ENCODE assay signal across 40 cellular contexts in the genomic region with DNA sequence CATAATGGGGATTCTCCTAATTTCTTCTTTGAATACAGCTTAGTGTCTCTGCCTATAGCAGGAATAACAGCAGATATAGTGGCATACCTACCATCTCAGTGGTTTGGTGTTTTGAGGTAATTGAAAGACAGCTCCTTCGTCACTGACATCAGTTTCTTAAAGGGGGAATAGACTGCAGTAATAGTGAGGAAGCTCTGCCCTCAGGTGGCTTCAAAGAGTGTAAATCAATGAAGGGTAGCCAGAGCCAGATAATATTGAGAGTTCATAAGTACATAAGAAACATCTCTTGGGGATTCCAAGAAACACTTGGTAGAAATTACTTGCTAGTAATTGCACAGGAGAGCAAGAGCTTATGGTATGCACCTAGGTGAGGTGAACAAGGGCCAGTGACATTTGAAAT. TPM values are rescaled to one million over a fixed set of nuclear protein-coding genes. Genes with fewer than 3 reads are reported as not detected.
"Had no signal": no experiment of that assay in that cellular context is flagged by ENCODE, and none has a peak within 500 bp of the region (broad histone marks: within the 10 kb centered on the region; RNA-seq: fewer than 3 reads in every experiment).

No MANE protein-coding gene starts in this region.

- H3K9me3 ChIP-seq: adrenal gland, ascending aorta had no signal

- H3K4me3 ChIP-seq: adrenal gland, ascending aorta, cardiac muscle cell had no signal

- DNase-seq: activated B cell treated with CpG ODN at 0.5 μM for 24 hours; activated CD4-positive, alpha-beta memory T cell treated with anti-CD3 and anti-CD28 coated beads, Interleukin-2, amount 10 ng/mL, durations not matched to agents 7 days and 5 days; activated CD4-positive, alpha-beta T cell treated with anti-CD3 and anti-CD28 coated beads for 4 hours; activated CD4-positive, alpha-beta T cell treated with anti-CD3 and anti-CD28 coated beads, Interleukin-2, amount 10 ng/mL, durations not matched to agents 24 days and 14 days; activated CD4-positive, alpha-beta T cell treated with anti-CD3 and anti-CD28 coated beads, Interleukin-2, amount 50 U/mL, for 1 hour; activated CD4-positive, alpha-beta T cell treated with anti-CD3 and anti-CD28 coated beads, Interleukin-2, amount 50 U/mL, for 4 hours; activated CD4-positive, CD25-positive, alpha-beta regulatory T cell treated with anti-CD3 and anti-CD28 coated beads, Interleukin-2, amount 50 U/mL, for 72 hours; activated CD8-positive, alpha-beta memory T cell treated with anti-CD3 and anti-CD28 coated beads for 24 hours; activated CD8-positive, alpha-beta memory T cell treated with anti-CD3 and anti-CD28 coated beads, Interleukin-2, amount 10 ng/mL, durations not matched to agents 7 days and 5 days; activated CD8-positive, alpha-beta T cell treated with anti-CD3 and anti-CD28 coated beads, Interleukin-2, amount 10 ng/mL, durations not matched to agents 7 days and 5 days; activated effector memory CD4-positive, alpha-beta T cell treated with anti-CD3 and anti-CD28 coated beads, Interleukin-2, amount 50 U/mL, for 16 hours; activated gamma-delta T cell treated with Interleukin-2 at 50 U/mL for 16 hours; activated naive CD4-positive, alpha-beta T cell; activated naive CD4-positive, alpha-beta T cell treated with anti-CD3 and anti-CD28 coated beads for 36 hours; activated naive CD4-positive, alpha-beta T cell treated with anti-CD3 and anti-CD28 coated beads, Interleukin-2, amount 50 U/mL, for 16 hours; activated naive CD8-positive, alpha-beta T cell treated with anti-CD3 and anti-CD28 coated beads for 36 hours; activated T-cell treated with anti-CD3 and anti-CD28 coated beads for 4 hours; activated T-cell treated with anti-CD3 and anti-CD28 coated beads, Interleukin-2, amount 50 U/mL, for 1 hour; activated T-cell treated with anti-CD3 and anti-CD28 coated beads, Interleukin-2, amount 50 U/mL, for 4 hours; activated T-cell treated with anti-CD3 and anti-CD28 coated beads, Interleukin-2, amount 50 U/mL, for 72 hours; adrenal gland; amygdala; anterior cingulate cortex; caudate nucleus; cerebellar nuclear complex; T-cell; T-helper 17 cell; T1000 had no signal

- H3K36me3 Mint-ChIP-seq: activated CD8-positive, alpha-beta memory T cell treated with anti-CD3 and anti-CD28 coated beads, Interleukin-2, amount 10 ng/mL, durations not matched to agents 7 days and 5 days; activated naive CD4-positive, alpha-beta T cell treated with anti-CD3 and anti-CD28 coated beads, Interleukin-2, amount 50 U/mL, for 72 hours; activated naive CD8-positive, alpha-beta T cell treated with anti-CD3 and anti-CD28 coated beads for 36 hours; brain; T-cell had no signal

- H3K36me3 ChIP-seq: adrenal gland, ascending aorta, cardiac muscle cell had no signal

- H3K4me1 Mint-ChIP-seq: activated B cell treated with CpG ODN at 0.5 μM for 24 hours; activated CD4-positive, alpha-beta memory T cell treated with anti-CD3 and anti-CD28 coated beads, Interleukin-2, amount 10 ng/mL, durations not matched to agents 7 days and 5 days; activated CD4-positive, alpha-beta T cell treated with anti-CD3 and anti-CD28 coated beads, Interleukin-2, amount 10 ng/mL, durations not matched to agents 24 days and 14 days; activated CD8-positive, alpha-beta memory T cell treated with anti-CD3 and anti-CD28 coated beads, Interleukin-2, amount 10 ng/mL, durations not matched to agents 7 days and 5 days; activated naive CD8-positive, alpha-beta T cell treated with anti-CD3 and anti-CD28 coated beads for 36 hours; activated T-helper 17 cell treated with anti-CD3 and anti-CD28 coated beads, Interleukin-2, amount 50 U/mL, for 72 hours; central memory CD8-positive, alpha-beta T cell; T-cell had no signal

- H3K4me1 ChIP-seq: adrenal gland, ascending aorta had no signal

- H3K9me3 Mint-ChIP-seq: activated B cell treated with CpG ODN at 0.5 μM for 24 hours; activated CD4-positive, alpha-beta memory T cell treated with anti-CD3 and anti-CD28 coated beads, Interleukin-2, amount 10 ng/mL, durations not matched to agents 7 days and 5 days; activated CD4-positive, alpha-beta T cell treated with anti-CD3 and anti-CD28 coated beads, Interleukin-2, amount 10 ng/mL, durations not matched to agents 24 days and 14 days; activated naive CD4-positive, alpha-beta T cell treated with anti-CD3 and anti-CD28 coated beads for 36 hours; activated naive CD4-positive, alpha-beta T cell treated with anti-CD3 and anti-CD28 coated beads, Interleukin-2, amount 50 U/mL, for 72 hours; activated naive CD8-positive, alpha-beta T cell treated with anti-CD3 and anti-CD28 coated beads for 36 hours; activated T-cell treated with anti-CD3 and anti-CD28 coated beads, Interleukin-2, amount 50 U/mL, for 4 hours; activated T-cell treated with anti-CD3 and anti-CD28 coated beads, Interleukin-2, amount 50 U/mL, for 72 hours; activated T-helper 1 cell treated with anti-CD3 and anti-CD28 coated beads, Interleukin-12 subunit alpha, Interleukin-12 subunit beta, Interleukin-2, Interleukin-4 antibody, amounts not matched to agents 30 ng/mL and 10 ng/mL and 1 ng/mL, durations not matched to agents 14 hours and 24 hours and 36 hours; activated T-helper 17 cell treated with anti-CD3 and anti-CD28 coated beads, Interleukin-2, amount 50 U/mL, for 72 hours; brain; central memory CD8-positive, alpha-beta T cell; T-cell had no signal

- H3K27ac Mint-ChIP-seq: activated B cell treated with CpG ODN at 0.5 μM for 24 hours; activated CD4-positive, alpha-beta memory T cell treated with anti-CD3 and anti-CD28 coated beads, Interleukin-2, amount 10 ng/mL, durations not matched to agents 7 days and 5 days; activated CD4-positive, alpha-beta T cell treated with anti-CD3 and anti-CD28 coated beads, Interleukin-2, amount 10 ng/mL, durations not matched to agents 24 days and 14 days; activated CD8-positive, alpha-beta memory T cell treated with anti-CD3 and anti-CD28 coated beads, Interleukin-2, amount 10 ng/mL, durations not matched to agents 7 days and 5 days; activated CD8-positive, alpha-beta T cell treated with anti-CD3 and anti-CD28 coated beads, Interleukin-2, amount 10 ng/mL, durations not matched to agents 7 days and 5 days; activated naive CD4-positive, alpha-beta T cell treated with anti-CD3 and anti-CD28 coated beads for 36 hours; activated naive CD4-positive, alpha-beta T cell treated with anti-CD3 and anti-CD28 coated beads, Interleukin-2, amount 50 U/mL, for 72 hours; activated naive CD8-positive, alpha-beta T cell treated with anti-CD3 and anti-CD28 coated beads for 36 hours; activated T-cell treated with anti-CD3 and anti-CD28 coated beads, Interleukin-2, amount 50 U/mL, for 72 hours; activated T-helper 1 cell treated with anti-CD3 and anti-CD28 coated beads, Interleukin-12 subunit alpha, Interleukin-12 subunit beta, Interleukin-2, Interleukin-4 antibody, amounts not matched to agents 30 ng/mL and 10 ng/mL and 1 ng/mL, durations not matched to agents 14 hours and 24 hours and 36 hours; activated T-helper 17 cell treated with anti-CD3 and anti-CD28 coated beads, Interleukin-2, amount 50 U/mL, for 72 hours; T-cell; T-helper 17 cell had no signal

- H3K27me3 Mint-ChIP-seq: activated naive CD8-positive, alpha-beta T cell treated with anti-CD3 and anti-CD28 coated beads for 36 hours had no signal

- H3K27ac ChIP-seq: adrenal gland, ascending aorta, cardiac muscle cell, VCaP had no signal

- H3K4me3 Mint-ChIP-seq: activated B cell treated with CpG ODN at 0.5 μM for 24 hours; activated CD4-positive, alpha-beta memory T cell treated with anti-CD3 and anti-CD28 coated beads, Interleukin-2, amount 10 ng/mL, durations not matched to agents 7 days and 5 days; activated CD4-positive, alpha-beta T cell treated with anti-CD3 and anti-CD28 coated beads, Interleukin-2, amount 10 ng/mL, durations not matched to agents 24 days and 14 days; activated CD8-positive, alpha-beta memory T cell treated with anti-CD3 and anti-CD28 coated beads, Interleukin-2, amount 10 ng/mL, durations not matched to agents 7 days and 5 days; activated CD8-positive, alpha-beta T cell treated with anti-CD3 and anti-CD28 coated beads, Interleukin-2, amount 10 ng/mL, durations not matched to agents 7 days and 5 days; activated naive CD4-positive, alpha-beta T cell treated with anti-CD3 and anti-CD28 coated beads for 36 hours; activated naive CD8-positive, alpha-beta T cell treated with anti-CD3 and anti-CD28 coated beads for 36 hours; activated T-cell treated with anti-CD3 and anti-CD28 coated beads, Interleukin-2, amount 50 U/mL, for 4 hours; activated T-cell treated with anti-CD3 and anti-CD28 coated beads, Interleukin-2, amount 50 U/mL, for 72 hours; activated T-helper 1 cell treated with anti-CD3 and anti-CD28 coated beads, Interleukin-12 subunit alpha, Interleukin-12 subunit beta, Interleukin-2, Interleukin-4 antibody, amounts not matched to agents 30 ng/mL and 10 ng/mL and 1 ng/mL, durations not matched to agents 14 hours and 24 hours and 36 hours; activated T-helper 17 cell treated with anti-CD3 and anti-CD28 coated beads, Interleukin-2, amount 50 U/mL, for 72 hours; brain; central memory CD8-positive, alpha-beta T cell; T-cell; T-helper 17 cell had no signal

- H3K27me3 ChIP-seq: adrenal gland, ascending aorta, cardiac muscle cell had no signal

- ATAC-seq: activated CD8-positive, alpha-beta memory T cell treated with anti-CD3 and anti-CD28 coated beads, Interleukin-2, amount 10 ng/mL, durations not matched to agents 7 days and 5 days; activated CD8-positive, alpha-beta T cell treated with anti-CD3 and anti-CD28 coated beads, Interleukin-2, amount 10 ng/mL, durations not matched to agents 7 days and 5 days; activated naive CD4-positive, alpha-beta T cell treated with anti-CD3 and anti-CD28 coated beads, Interleukin-2, amount 50 U/mL, for 72 hours; activated T-cell treated with anti-CD3 and anti-CD28 coated beads, Interleukin-2, amount 50 U/mL, for 4 hours; activated T-cell treated with anti-CD3 and anti-CD28 coated beads, Interleukin-2, amount 50 U/mL, for 72 hours; activated T-helper 17 cell treated with anti-CD3 and anti-CD28 coated beads, Interleukin-2, amount 50 U/mL, for 72 hours; T-cell; T-helper 17 cell had no signal

RNA-seq across cellular contexts. Expression of a gene that starts 4.4 kb away (rescaled TPM):
- total RNA-seq: activated B cell treated with CpG ODN at 0.5 μM for 24 hours; activated CD4-positive, alpha-beta memory T cell treated with anti-CD3 and anti-CD28 coated beads, Interleukin-2, amount 10 ng/mL, durations not matched to agents 7 days and 5 days; activated CD4-positive, alpha-beta T cell treated with anti-CD3 and anti-CD28 coated beads, Interleukin-2, amount 10 ng/mL, durations not matched to agents 24 days and 14 days; activated CD8-positive, alpha-beta memory T cell treated with anti-CD3 and anti-CD28 coated beads, Interleukin-2, amount 10 ng/mL, durations not matched to agents 7 days and 5 days; activated CD8-positive, alpha-beta T cell treated with anti-CD3 and anti-CD28 coated beads, Interleukin-2, amount 10 ng/mL, durations not matched to agents 7 days and 5 days; activated naive CD4-positive, alpha-beta T cell treated with anti-CD3 and anti-CD28 coated beads for 36 hours; activated naive CD4-positive, alpha-beta T cell treated with anti-CD3 and anti-CD28 coated beads, Interleukin-2, amount 50 U/mL, for 72 hours; activated naive CD8-positive, alpha-beta T cell treated with anti-CD3 and anti-CD28 coated beads for 36 hours; activated T-cell treated with anti-CD3 and anti-CD28 coated beads, Interleukin-2, amount 50 U/mL, for 4 hours; activated T-cell treated with anti-CD3 and anti-CD28 coated beads, Interleukin-2, amount 50 U/mL, for 72 hours; activated T-helper 1 cell treated with anti-CD3 and anti-CD28 coated beads, Interleukin-12 subunit alpha, Interleukin-12 subunit beta, Interleukin-2, Interleukin-4 antibody, amounts not matched to agents 30 ng/mL and 10 ng/mL and 1 ng/mL, durations not matched to agents 14 hours and 24 hours and 36 hours; activated T-helper 17 cell treated with anti-CD3 and anti-CD28 coated beads, Interleukin-2, amount 50 U/mL, for 72 hours; adrenal gland; ascending aorta; bronchial epithelial cell; cardiac muscle cell; chondrocyte; T-cell; T-helper 1 cell treated with Interleukin-12 subunit alpha and Interleukin-12 subunit beta and Interleukin-4 antibody, amounts not matched to agents 30 ng/mL and 1 ng/mL, for 36 hours; T-helper 17 cell; T-helper 2 cell treated with Interferon-gamma antibody and Interleukin-4, amounts not matched to agents 100 ng/mL and 5 ng/mL, for 36 hours had no signal
- polyA plus RNA-seq: adrenal gland, cardiac muscle cell had no signal

RNA-seq across cellular contexts. Expression of a gene that starts 47.4 kb away (rescaled TPM):
- total RNA-seq: activated B cell treated with CpG ODN at 0.5 μM for 24 hours; activated CD4-positive, alpha-beta memory T cell treated with anti-CD3 and anti-CD28 coated beads, Interleukin-2, amount 10 ng/mL, durations not matched to agents 7 days and 5 days; activated CD4-positive, alpha-beta T cell treated with anti-CD3 and anti-CD28 coated beads, Interleukin-2, amount 10 ng/mL, durations not matched to agents 24 days and 14 days; activated CD8-positive, alpha-beta memory T cell treated with anti-CD3 and anti-CD28 coated beads, Interleukin-2, amount 10 ng/mL, durations not matched to agents 7 days and 5 days; activated CD8-positive, alpha-beta T cell treated with anti-CD3 and anti-CD28 coated beads, Interleukin-2, amount 10 ng/mL, durations not matched to agents 7 days and 5 days; activated naive CD4-positive, alpha-beta T cell treated with anti-CD3 and anti-CD28 coated beads for 36 hours; activated naive CD4-positive, alpha-beta T cell treated with anti-CD3 and anti-CD28 coated beads, Interleukin-2, amount 50 U/mL, for 72 hours; activated naive CD8-positive, alpha-beta T cell treated with anti-CD3 and anti-CD28 coated beads for 36 hours; activated T-cell treated with anti-CD3 and anti-CD28 coated beads, Interleukin-2, amount 50 U/mL, for 4 hours; activated T-cell treated with anti-CD3 and anti-CD28 coated beads, Interleukin-2, amount 50 U/mL, for 72 hours; activated T-helper 1 cell treated with anti-CD3 and anti-CD28 coated beads, Interleukin-12 subunit alpha, Interleukin-12 subunit beta, Interleukin-2, Interleukin-4 antibody, amounts not matched to agents 30 ng/mL and 10 ng/mL and 1 ng/mL, durations not matched to agents 14 hours and 24 hours and 36 hours; activated T-helper 17 cell treated with anti-CD3 and anti-CD28 coated beads, Interleukin-2, amount 50 U/mL, for 72 hours; adrenal gland; ascending aorta; bronchial epithelial cell; cardiac muscle cell; chondrocyte; T-cell; T-helper 1 cell treated with Interleukin-12 subunit alpha and Interleukin-12 subunit beta and Interleukin-4 antibody, amounts not matched to agents 30 ng/mL and 1 ng/mL, for 36 hours; T-helper 17 cell; T-helper 2 cell treated with Interferon-gamma antibody and Interleukin-4, amounts not matched to agents 100 ng/mL and 5 ng/mL, for 36 hours had no signal
- polyA plus RNA-seq: adrenal gland, cardiac muscle cell had no signal
